In the genomic region with DNA sequence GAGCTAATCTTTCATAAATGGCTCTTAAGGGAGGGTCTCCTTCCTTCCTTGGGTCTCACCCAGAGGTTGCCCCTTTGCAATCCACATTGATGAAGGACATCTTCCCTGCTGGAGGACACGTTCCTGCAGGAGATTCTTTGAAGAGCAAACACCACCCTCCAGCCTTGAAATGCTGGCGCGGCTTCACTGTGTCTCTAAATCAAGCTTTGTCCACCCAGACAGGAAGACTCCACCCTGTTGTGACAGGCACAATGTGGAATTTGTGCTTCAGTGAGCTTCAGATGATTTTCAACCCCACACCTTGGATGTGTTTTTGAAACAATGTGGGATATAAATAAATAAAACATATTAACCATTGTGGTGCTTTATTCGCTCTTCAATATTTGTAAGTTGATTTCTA, we compare ENCODE assay signal across 1 cellular context.
TF ChIP-seq lines count a peak whose summit lies in the region.

No MANE protein-coding gene starts in this region.

TF ChIP-seq in SK-N-SH treated with all-trans-retinoic acid at 6 μM for 48 hours, 23 proteins besides CTCF, POLR2A, EP300 and RAD21 (continued from another document):
- TF ChIP-seq, protein P1, sequence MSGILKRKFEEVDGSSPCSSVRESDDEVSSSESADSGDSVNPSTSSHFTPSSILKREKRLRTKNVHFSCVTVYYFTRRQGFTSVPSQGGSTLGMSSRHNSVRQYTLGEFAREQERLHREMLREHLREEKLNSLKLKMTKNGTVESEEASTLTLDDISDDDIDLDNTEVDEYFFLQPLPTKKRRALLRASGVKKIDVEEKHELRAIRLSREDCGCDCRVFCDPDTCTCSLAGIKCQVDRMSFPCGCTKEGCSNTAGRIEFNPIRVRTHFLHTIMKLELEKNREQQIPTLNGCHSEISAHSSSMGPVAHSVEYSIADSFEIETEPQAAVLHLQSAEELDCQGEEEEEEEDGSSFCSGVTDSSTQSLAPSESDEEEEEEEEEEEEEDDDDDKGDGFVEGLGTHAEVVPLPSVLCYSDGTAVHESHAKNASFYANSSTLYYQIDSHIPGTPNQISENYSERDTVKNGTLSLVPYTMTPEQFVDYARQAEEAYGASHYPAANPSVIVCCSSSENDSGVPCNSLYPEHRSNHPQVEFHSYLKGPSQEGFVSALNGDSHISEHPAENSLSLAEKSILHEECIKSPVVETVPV (CRISPR knock-in tag; IDR thresholded peaks at IDR 0.05): no peak
- no peak for TF ChIP-seq ZC3H10 (CRISPR knock-in tag; IDR thresholded peaks at IDR 0.05)
- TF ChIP-seq, protein P2, sequence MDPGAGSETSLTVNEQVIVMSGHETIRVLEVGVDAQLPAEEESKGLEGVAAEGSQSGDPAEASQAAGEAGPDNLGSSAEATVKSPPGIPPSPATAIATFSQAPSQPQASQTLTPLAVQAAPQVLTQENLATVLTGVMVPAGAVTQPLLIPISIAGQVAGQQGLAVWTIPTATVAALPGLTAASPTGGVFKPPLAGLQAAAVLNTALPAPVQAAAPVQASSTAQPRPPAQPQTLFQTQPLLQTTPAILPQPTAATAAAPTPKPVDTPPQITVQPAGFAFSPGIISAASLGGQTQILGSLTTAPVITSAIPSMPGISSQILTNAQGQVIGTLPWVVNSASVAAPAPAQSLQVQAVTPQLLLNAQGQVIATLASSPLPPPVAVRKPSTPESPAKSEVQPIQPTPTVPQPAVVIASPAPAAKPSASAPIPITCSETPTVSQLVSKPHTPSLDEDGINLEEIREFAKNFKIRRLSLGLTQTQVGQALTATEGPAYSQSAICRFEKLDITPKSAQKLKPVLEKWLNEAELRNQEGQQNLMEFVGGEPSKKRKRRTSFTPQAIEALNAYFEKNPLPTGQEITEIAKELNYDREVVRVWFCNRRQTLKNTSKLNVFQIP (CRISPR knock-in tag; IDR thresholded peaks at IDR 0.05; ENCODE audit: borderline replicate concordance, low read depth): no peak
